ENCODE assay signal across 25 cellular contexts in genomic region chr4:153418114-153418513, GRCh38. TPM values are rescaled to one million over a fixed set of nuclear protein-coding genes. Genes with fewer than 3 reads are reported as not detected.
DNase-seq lines count a peak whose midpoint lies in the region; ATAC-seq and TF ChIP-seq lines count a peak whose summit lies in the region.
"Had no signal": no experiment of that assay in that cellular context is flagged by ENCODE, and none has a peak within 500 bp of the region (broad histone marks: within the 10 kb centered on the region; RNA-seq: fewer than 3 reads in every experiment).

No MANE protein-coding gene starts in this region.

- H3K4me3 Mint-ChIP-seq in activated naive CD4-positive, alpha-beta T cell treated with anti-CD3 and anti-CD28 coated beads for 36 hours: no peak overlapping the region
- H3K4me3 Mint-ChIP-seq: activated B cell treated with CpG ODN at 0.5 μM for 24 hours; activated CD4-positive, alpha-beta memory T cell treated with anti-CD3 and anti-CD28 coated beads for 36 hours had no signal

- H3K4me3 ChIP-seq in IMR-90 (ENCODE audit: insufficient read depth, low read depth, low read length) (no peak overlapping the region), fibroblast of mammary gland (ENCODE audit: control insufficient read depth, low read depth, low read length) (no peak overlapping the region)
- H3K4me3 ChIP-seq: adrenal gland, dorsolateral prefrontal cortex, Peyer's patch, stomach had no signal

- CTCF ChIA-PET in IMR-90 (lab: Yijun Ruan, JAX): interaction anchor here (0.7 kb wide), 1 partner anchor 74 kb away, joined by 3 read pairs; no protein-coding TSS in a partner anchor
- CTCF ChIA-PET in activated naive CD4-positive, alpha-beta T cell treated with anti-CD3 and anti-CD28 coated beads for 36 hours (lab: Charles Lee): interaction anchor here (0.6 to 2.2 kb wide), 3 partner anchors 15 to 226 kb away, joined by 3 to 5 read pairs (median 3); no protein-coding TSS in a partner anchor

- H2BK5ac ChIP-seq in IMR-90 (ENCODE audit: low read depth, low read length, poor library complexity, severe bottlenecking): no peak overlapping the region

- H2AK9ac ChIP-seq in IMR-90 (replicated peaks; ENCODE audit: low read depth, low read length, poor library complexity): no peak overlapping the region

- intact Hi-C loops in IMR-90 (cut with micrococcal nuclease): no loop called here
- intact Hi-C loops in activated naive CD4-positive, alpha-beta T cell treated with anti-CD3 and anti-CD28 coated beads for 36 hours (cut with micrococcal nuclease): no loop called here

- no peaks in the 10 kb centered on the region for H3K36me3 ChIP-seq in IMR-90 (ENCODE audit: control insufficient read depth, insufficient read depth, low read length)
- H3K36me3 ChIP-seq: adrenal gland, Peyer's patch, stomach had no signal

- no peaks in the 10 kb centered on the region for H3K9me3 Mint-ChIP-seq in activated naive CD4-positive, alpha-beta T cell treated with anti-CD3 and anti-CD28 coated beads for 36 hours
- H3K9me3 Mint-ChIP-seq: activated B cell treated with CpG ODN at 0.5 μM for 24 hours; activated CD4-positive, alpha-beta memory T cell treated with anti-CD3 and anti-CD28 coated beads for 36 hours had no signal

- H3K27me3 ChIP-seq in IMR-90 (ENCODE audit: control insufficient read depth, insufficient read depth, low read length): no peaks in the 10 kb centered on the region
- H3K27me3 ChIP-seq: adrenal gland, dorsolateral prefrontal cortex, neutrophil, Peyer's patch, stomach had no signal

- H3K27ac Mint-ChIP-seq in activated naive CD4-positive, alpha-beta T cell treated with anti-CD3 and anti-CD28 coated beads for 36 hours: no peak overlapping the region
- H3K27ac Mint-ChIP-seq: activated B cell treated with CpG ODN at 0.5 μM for 24 hours; activated CD4-positive, alpha-beta memory T cell treated with anti-CD3 and anti-CD28 coated beads for 36 hours had no signal

- peak; percentile 70 for DNase-seq in IMR-90
- DNase-seq in SK-MEL-5 (ENCODE audit: low read depth, low spot score): peak; percentile 81
- DNase-seq in fibroblast of mammary gland (ENCODE audit: low read depth): peak; percentile 49
- no peak for DNase-seq in activated CD4-positive, alpha-beta T cell treated with anti-CD3 and anti-CD28 coated beads for 48 hours
- DNase-seq in activated naive CD4-positive, alpha-beta T cell treated with anti-CD3 and anti-CD28 coated beads for 36 hours: no peak
- DNase-seq: activated B cell treated with CpG ODN at 0.5 μM for 24 hours; activated CD4-positive, alpha-beta memory T cell treated with anti-CD3 and anti-CD28 coated beads for 36 hours; activated gamma-delta T cell treated with Interleukin-2 at 50 U/mL for 16 hours; activated T-cell treated with anti-CD3 and anti-CD28 coated beads for 4 hours; adrenal gland; DMS79; dorsolateral prefrontal cortex; HCEC 1CT; head of caudate nucleus; left ventricle myocardium superior; NCI-H1436 treated with DMSO at 0.1 percent for 48 hours; NCI-H2171 treated with DMSO at 0.1 percent for 48 hours; NCI-H82; Peyer's patch; stimulated activated CD4-positive, alpha-beta T cell treated with anti-CD3 and anti-CD28 coated beads, Interleukin-4, amount 100 ng/mL, for 1 hour; stomach; trophoblast cell had no signal

- H4K20me1 ChIP-seq in IMR-90 (ENCODE audit: insufficient read depth, low read length): no peaks in the 10 kb centered on the region

- in situ Hi-C loops in IMR-90 (cut with MboI; ENCODE audit: low sequenced_read_pairs) (no loop called here), SK-MEL-5 (cut with HindIII; ENCODE audit: low pct_unique_long_range_greater_than_20kb, low sequenced_read_pairs) (no loop called here)

- H3K14ac ChIP-seq in IMR-90 (replicated peaks; ENCODE audit: low read depth, low read length): no peak overlapping the region

- no peak overlapping the region for H3K27ac ChIP-seq in IMR-90 (ENCODE audit: insufficient read depth, low read length)
- H3K27ac ChIP-seq: adrenal gland, dorsolateral prefrontal cortex, neutrophil, Peyer's patch, stomach had no signal

- no peak overlapping the region for H3K23ac ChIP-seq in IMR-90 (ENCODE audit: low read depth, low read length)

- ATAC-seq in IMR-90 (ENCODE audit: low read depth): no peak
- no peak for ATAC-seq in HG02571 (IDR thresholded peaks at IDR 0.05; ENCODE audit: unreplicated experiment)
- no peak for ATAC-seq in HG03432 (IDR thresholded peaks at IDR 0.05; ENCODE audit: unreplicated experiment)
- ATAC-seq: left ventricle myocardium superior had no signal

- no peaks in the 10 kb centered on the region for H3K9me1 ChIP-seq in IMR-90 (ENCODE audit: insufficient read depth, low read length)

- H4K5ac ChIP-seq in IMR-90 (ENCODE audit: low read depth, low read length): no peak overlapping the region

- no peak overlapping the region for H3K18ac ChIP-seq in IMR-90 (ENCODE audit: low read depth, low read length)

- no peak overlapping the region for H3K56ac ChIP-seq in IMR-90 (ENCODE audit: extremely low read depth, insufficient read depth, low read length)

- H3K4ac ChIP-seq in IMR-90 (ENCODE audit: low read depth, low read length): no peak overlapping the region

- no peaks in the 10 kb centered on the region for H3K36me3 Mint-ChIP-seq in activated naive CD4-positive, alpha-beta T cell treated with anti-CD3 and anti-CD28 coated beads for 36 hours (ENCODE audit: low read depth)
- H3K36me3 Mint-ChIP-seq: activated CD4-positive, alpha-beta memory T cell treated with anti-CD3 and anti-CD28 coated beads for 36 hours had no signal

- no peak overlapping the region for H4K8ac ChIP-seq in IMR-90 (ENCODE audit: low read depth in 2 of 2, low read length in 2 of 2)

- POLR2A ChIA-PET in IMR-90 (lab: Charles Lee; ENCODE audit: unreplicated experiment): no interaction called here

- TF ChIP-seq CTCF in IMR-90 (conservative IDR thresholded peaks at IDR 0.05; ENCODE audit: low read depth, low read length) (no peak), fibroblast of mammary gland (conservative IDR thresholded peaks at IDR 0.05; ENCODE audit: control insufficient read depth, insufficient read depth, low read depth, low read length) (no peak)

- dilution Hi-C loops in IMR-90 (cut with HindIII; ENCODE audit: low sequenced_read_pairs, unreplicated experiment): no loop called here

- no peaks in the 10 kb centered on the region for H3K9me3 ChIP-seq in IMR-90 (ENCODE audit: control insufficient read depth, insufficient read depth, low read length)
- H3K9me3 ChIP-seq: adrenal gland, neutrophil, Peyer's patch, stomach had no signal

- H3K9ac ChIP-seq in IMR-90 (ENCODE audit: low read depth, low read length): no peak overlapping the region

- no peak overlapping the region for H2AFZ ChIP-seq in IMR-90 (replicated peaks; ENCODE audit: low read length, poor library complexity)

- H3K27me3 Mint-ChIP-seq in activated naive CD4-positive, alpha-beta T cell treated with anti-CD3 and anti-CD28 coated beads for 36 hours (ENCODE audit: low read depth): no peaks in the 10 kb centered on the region
- H3K27me3 Mint-ChIP-seq: activated B cell treated with CpG ODN at 0.5 μM for 24 hours; activated CD4-positive, alpha-beta memory T cell treated with anti-CD3 and anti-CD28 coated beads for 36 hours had no signal

- no TSS peak for BruUV-seq in IMR-90 (replicated peaks; lab: Mats Ljungman, UMichigan)

- WGBS in IMR-90 (ENCODE audit: extremely low coverage in 2 of 2, insufficient read length in 1 of 2), 2 experiments: no CpG with 5 or more reads among the region's 7 CpGs

- H3K4me1 ChIP-seq in IMR-90 (ENCODE audit: control insufficient read depth, insufficient read depth, low read length): no peaks in the 10 kb centered on the region; the same call in 1 of the 2 replicates
- H3K4me1 ChIP-seq: adrenal gland, Peyer's patch, stomach had no signal

- H2AK5ac ChIP-seq in IMR-90 (ENCODE audit: low read depth, low read length): no peak overlapping the region

- H3K79me1 ChIP-seq in IMR-90 (ENCODE audit: low read depth in 1 of 2, low read length in 2 of 2): no peaks in the 10 kb centered on the region

- H3K4me1 Mint-ChIP-seq in activated naive CD4-positive, alpha-beta T cell treated with anti-CD3 and anti-CD28 coated beads for 36 hours (ENCODE audit: low read depth): peaks cover 13% of the 10 kb centered on the region

- H2BK15ac ChIP-seq in IMR-90 (ENCODE audit: low read depth, low read length): no peak overlapping the region

- no peak overlapping the region for H2BK20ac ChIP-seq in IMR-90 (ENCODE audit: low read depth, low read length)

- no peak for TF ChIP-seq POLR2A in IMR-90 (IDR thresholded peaks at IDR 0.05; ENCODE audit: low read depth, low read length)

- no peak overlapping the region for H4K91ac ChIP-seq in IMR-90 (ENCODE audit: insufficient read depth, low read depth, low read length)

- no peak overlapping the region for H2BK120ac ChIP-seq in IMR-90 (ENCODE audit: low read depth, low read length)

- no peak overlapping the region for H3K4me2 ChIP-seq in IMR-90 (ENCODE audit: low read depth, low read length)

- TF ChIP-seq RAD21 in IMR-90 (IDR thresholded peaks at IDR 0.05; ENCODE audit: low read length): no peak

TF ChIP-seq in IMR-90, 13 proteins besides CTCF, POLR2A, EP300 and RAD21:
- TF ChIP-seq MXI1 (IDR thresholded peaks at IDR 0.05; ENCODE audit: borderline replicate concordance, low read depth, low read length) (no peak), USF2 (IDR thresholded peaks at IDR 0.05; ENCODE audit: low read depth, low read length) (peak; percentile 28; the same call in 1 of the 2 replicates), CEBPB (IDR thresholded peaks at IDR 0.05; ENCODE audit: low read depth, low read length) (peak; percentile 84), FOS (IDR thresholded peaks at IDR 0.05; ENCODE audit: low read depth, low read length) (no peak)

RNA-seq across cellular contexts. Expression of gene TMEM131L, which starts 48.0 kb away (rescaled TPM):
- total RNA-seq in IMR-90 (2012; rRNA removed): 16.1 and 23.8 TPM in 2 replicates
- 8.2 and 8.4 TPM in 2 replicates for polyA plus RNA-seq in IMR-90 (2012; rRNA removed)
- 3.9 and 4.9 TPM in 2 replicates for polyA plus RNA-seq in IMR-90 (2012; cell fraction: cytosol; rRNA removed)
- 10.1 and 26.3 TPM in 2 replicates for polyA plus RNA-seq in IMR-90 (2012; cell fraction: nucleus; rRNA removed; ENCODE audit: low replicate concordance)
- 7.8 and 10.9 TPM in 2 replicates for total RNA-seq in SK-MEL-5 (2014; rRNA removed; shearing (Covaris generic))
- polyA plus RNA-seq in SK-MEL-5 (2015; cell fraction: cytosol; rRNA removed): 6.4 and 7.1 TPM in 2 replicates
- 12.0 and 15.8 TPM in 2 replicates for polyA plus RNA-seq in SK-MEL-5 (2015; cell fraction: nucleus; rRNA removed)
- 10 to 100 TPM; 37.6 to 41.6 TPM for total RNA-seq in activated naive CD4-positive, alpha-beta T cell treated with anti-CD3 and anti-CD28 coated beads for 36 hours

Comparison
In these comparisons a context has a peak if more than half of its experiments do, and no peak if none do; other contexts are left out.
1. DNase-seq: peak in IMR-90 (single experiment), SK-MEL-5 (single experiment) and fibroblast of mammary gland (single experiment); none in activated CD4-positive, alpha-beta T cell treated with anti-CD3 and anti-CD28 coated beads for 48 hours (single experiment) and activated naive CD4-positive, alpha-beta T cell treated with anti-CD3 and anti-CD28 coated beads for 36 hours (single experiment).